In genomic region chr2:118403658-118404451, GRCh38 we compare ENCODE assay signal across 12 cellular contexts.
"Had no signal": no experiment of that assay in that cellular context is flagged by ENCODE, and none has a peak within 500 bp of the region (broad histone marks: within the 10 kb centered on the region; RNA-seq: fewer than 3 reads in every experiment).

No MANE protein-coding gene starts in this region.

- H3K4me3 ChIP-seq: colonic mucosa, left lung, sigmoid colon, upper lobe of right lung had no signal

- DNase-seq: activated B cell treated with CpG ODN at 0.5 μM for 24 hours; activated CD4-positive, alpha-beta memory T cell treated with anti-CD3 and anti-CD28 coated beads for 36 hours; activated CD8-positive, alpha-beta memory T cell treated with anti-CD3 and anti-CD28 coated beads, Interleukin-2, amount 50 U/mL, for 4 hours; colonic mucosa; left lung; mesendoderm; sigmoid colon; stimulated activated CD4-positive, alpha-beta T cell treated with anti-CD3 and anti-CD28 coated beads, Interleukin-12 subunit alpha, Interleukin-12 subunit beta, amount 100 ng/mL, for 4 hours; stimulated activated naive CD4-positive, alpha-beta T cell treated with Interleukin-2 at 50 U/mL for 16 hours; upper lobe of right lung had no signal

- H3K9me3 Mint-ChIP-seq: activated T-helper 2 cell treated with anti-CD3 and anti-CD28 coated beads, Interferon-gamma antibody, Interleukin-2, Interleukin-4, amounts not matched to agents 10 μg/mL and 5 μg/mL and 100 μg/mL, durations not matched to agents 14 hours and 24 hours and 36 hours had no signal

- H3K27ac Mint-ChIP-seq: activated B cell treated with CpG ODN at 0.5 μM for 24 hours; activated CD4-positive, alpha-beta memory T cell treated with anti-CD3 and anti-CD28 coated beads for 36 hours; activated T-helper 2 cell treated with anti-CD3 and anti-CD28 coated beads, Interferon-gamma antibody, Interleukin-2, Interleukin-4, amounts not matched to agents 10 μg/mL and 5 μg/mL and 100 μg/mL, durations not matched to agents 14 hours and 24 hours and 36 hours; T-helper 1 cell treated with Interleukin-12 subunit alpha and Interleukin-12 subunit beta and Interleukin-4 antibody, amounts not matched to agents 30 μg/mL and 1 μg/mL, for 36 hours had no signal

- ATAC-seq: left lung, upper lobe of right lung had no signal

- H3K36me3 Mint-ChIP-seq: activated CD4-positive, alpha-beta memory T cell treated with anti-CD3 and anti-CD28 coated beads for 36 hours had no signal

- H3K27ac ChIP-seq: colonic mucosa, left lung, sigmoid colon, upper lobe of right lung had no signal

- H3K9me3 ChIP-seq: colonic mucosa, sigmoid colon, upper lobe of right lung had no signal

- H3K4me1 Mint-ChIP-seq: activated B cell treated with CpG ODN at 0.5 μM for 24 hours had no signal

- H3K4me3 Mint-ChIP-seq: activated B cell treated with CpG ODN at 0.5 μM for 24 hours; activated CD4-positive, alpha-beta memory T cell treated with anti-CD3 and anti-CD28 coated beads for 36 hours; T-helper 1 cell treated with Interleukin-12 subunit alpha and Interleukin-12 subunit beta and Interleukin-4 antibody, amounts not matched to agents 30 μg/mL and 1 μg/mL, for 36 hours had no signal

- H3K4me1 ChIP-seq: colonic mucosa, left lung, sigmoid colon, upper lobe of right lung had no signal

- H3K27me3 ChIP-seq: colonic mucosa, left lung, sigmoid colon, upper lobe of right lung had no signal

- H3K36me3 ChIP-seq: colonic mucosa, left lung, sigmoid colon, upper lobe of right lung had no signal
